In the genomic region with DNA sequence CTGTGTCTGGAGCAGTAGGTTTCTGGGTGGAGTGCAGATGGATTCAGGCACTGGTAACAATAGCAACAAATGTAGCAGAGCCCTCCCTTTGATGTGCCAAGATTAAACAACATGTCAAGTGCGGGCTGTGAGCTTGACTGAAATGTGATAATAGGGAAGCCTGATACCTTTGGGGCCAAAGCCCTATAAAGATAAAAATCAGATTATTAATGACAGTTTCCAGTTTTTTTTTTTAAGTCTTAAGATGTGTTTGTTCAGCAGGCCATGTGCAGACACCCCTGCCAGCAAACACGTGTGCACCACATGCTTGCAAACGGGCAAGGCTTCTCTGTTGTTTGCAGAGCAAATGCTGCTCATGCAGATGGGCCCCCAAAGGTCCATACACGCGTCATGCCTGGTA, we compare ENCODE assay signal across 21 cellular contexts.
A peak's percentile ranks its signal among the peaks of the same experiment; 100 is the strongest.
DNase-seq lines count a peak whose midpoint lies in the region; ATAC-seq and TF ChIP-seq lines count a peak whose summit lies in the region.
"Had no signal": no experiment of that assay in that cellular context is flagged by ENCODE, and none has a peak within 500 bp of the region (broad histone marks: within the 10 kb centered on the region; RNA-seq: fewer than 3 reads in every experiment).

No MANE protein-coding gene starts in this region.

- intact Hi-C loops in lower lobe of right lung (cut with DNase I), result no loop called here

- TF ChIP-seq CTCF in lower lobe of right lung (IDR thresholded peaks at IDR 0.05) (no peak), RWPE1 (conservative IDR thresholded peaks at IDR 0.05; ENCODE audit: low read depth) (no peak), omental fat pad (IDR thresholded peaks at IDR 0.05) (no peak)

- H3K9me3 ChIP-seq in lower lobe of right lung, result no peaks in the 10 kb centered on the region
- H3K9me3 ChIP-seq: neutrophil had no signal

- no peaks in the 10 kb centered on the region for H3K27me3 ChIP-seq in lower lobe of right lung (ENCODE audit: low read depth)
- H3K27me3 ChIP-seq: brain microvascular endothelial cell had no signal

- POLR2A ChIA-PET in RWPE1 (lab: Yijun Ruan, JAX; ENCODE audit: low non-redundant PET), result no interaction called here

- peak; percentile 35 for DNase-seq in NCI-H1092 treated with DMSO at 0.1 percent for 48 hours (lab: John Stamatoyannopoulos, UW)
- DNase-seq in NCI-H1092 (lab: John Stamatoyannopoulos, UW), result no peak
- peak in 2 of 3 experiments; percentile 53 to 85 for DNase-seq in NCI-H1417 (lab: John Stamatoyannopoulos, UW)
- DNase-seq in SHP77 treated with DMSO at 0.1 percent for 48 hours (lab: John Stamatoyannopoulos, UW), result peak; percentile 60
- peak; percentile 18 for DNase-seq in lower lobe of right lung
- DNase-seq in RWPE1 (ENCODE audit: low spot score), result no peak
- no peak for DNase-seq in omental fat pad (ENCODE audit: low spot score)
- DNase-seq in activated CD4-positive, alpha-beta T cell treated with anti-CD3 and anti-CD28 coated beads for 4 hours, result no peak
- DNase-seq: 8988T; activated CD8-positive, alpha-beta memory T cell treated with anti-CD3 and anti-CD28 coated beads, Interleukin-2, amount 50 U/mL, for 4 hours; activated effector memory CD4-positive, alpha-beta T cell treated with Interleukin-2 at 50 U/mL for 16 hours; brain microvascular endothelial cell; cortex of kidney; NCI-H1694 treated with DMSO at 0.1 percent for 48 hours; PC-3; stimulated activated CD4-positive, alpha-beta T cell treated with anti-CD3 and anti-CD28 coated beads, Interleukin-4, amount 100 ng/mL, for 1 hour; T-helper 17 cell; WERI-Rb-1 had no signal

- peaks cover 9% of the 10 kb centered on the region for H3K4me1 ChIP-seq in lower lobe of right lung

- no peak overlapping the region for H3K27ac ChIP-seq in lower lobe of right lung
- no peak overlapping the region for H3K27ac ChIP-seq in RWPE1
- H3K27ac ChIP-seq: brain microvascular endothelial cell, neutrophil, WERI-Rb-1 had no signal

- no peak for ATAC-seq in lower lobe of right lung
- no peak for ATAC-seq in omental fat pad (ENCODE audit: low FRiP score)
- ATAC-seq: HCT116, PC-3, T-helper 17 cell had no signal

- no peak overlapping the region for H3K4me3 ChIP-seq in lower lobe of right lung
- H3K4me3 ChIP-seq: lung had no signal

- no peaks in the 10 kb centered on the region for H3K36me3 ChIP-seq in lower lobe of right lung
- H3K36me3 ChIP-seq: brain microvascular endothelial cell, neutrophil, WERI-Rb-1 had no signal

- CTCF ChIA-PET in RWPE1 (lab: Yijun Ruan, JAX), result interaction anchor here (0.8 kb wide), 1 partner anchor 195 kb away, joined by 3 read pairs; no protein-coding TSS in a partner anchor

Comparison
In these comparisons a context has a peak if more than half of its experiments do, and no peak if none do; other contexts are left out.
1. DNase-seq: peak in NCI-H1092 treated with DMSO at 0.1 percent for 48 hours (single experiment), NCI-H1417 (2 of 3), SHP77 treated with DMSO at 0.1 percent for 48 hours (single experiment) and lower lobe of right lung (single experiment); none in NCI-H1092 (single experiment), RWPE1 (single experiment), omental fat pad (single experiment) and activated CD4-positive, alpha-beta T cell treated with anti-CD3 and anti-CD28 coated beads for 4 hours (0 of 2).